1 cellular context compared by ENCODE assay signal in the genomic region with DNA sequence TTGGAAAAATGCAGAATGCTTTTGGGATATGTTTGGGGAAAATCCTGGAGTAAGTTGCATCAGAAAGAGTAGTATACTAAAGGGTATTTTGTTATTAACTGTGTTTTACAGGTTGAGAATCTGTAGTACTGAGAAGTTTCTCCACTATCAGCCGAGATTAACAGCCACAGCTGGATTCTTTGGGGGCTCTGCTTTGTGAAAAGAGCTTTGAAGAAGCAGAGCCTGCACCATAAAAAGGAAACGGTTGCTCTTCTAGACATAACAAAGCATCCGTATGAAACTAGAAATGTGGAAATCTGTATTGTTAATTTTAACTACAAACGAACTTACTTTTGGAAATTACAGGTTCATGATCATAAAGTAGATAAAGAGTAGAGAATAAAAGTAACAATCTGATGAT.
TF ChIP-seq lines count a peak whose summit lies in the region.

No MANE protein-coding gene starts in this region.

TF ChIP-seq in GM12878, 131 proteins besides CTCF, POLR2A, EP300 and RAD21:
- TF ChIP-seq TCF7 (IDR thresholded peaks at IDR 0.05; ENCODE audit: borderline replicate concordance) = no peak
- TF ChIP-seq JUNB (IDR thresholded peaks at IDR 0.05) = no peak
- no peak for TF ChIP-seq NFIC (IDR thresholded peaks at IDR 0.05; ENCODE audit: low read depth, low read length)
- no peak for TF ChIP-seq RAD51 (IDR thresholded peaks at IDR 0.05)
- TF ChIP-seq POLR2AphosphoS2 (IDR thresholded peaks at IDR 0.05; ENCODE audit: low read depth, low read length) = no peak
- TF ChIP-seq NFXL1 (IDR thresholded peaks at IDR 0.05; ENCODE audit: borderline replicate concordance) = no peak
- TF ChIP-seq, protein P1, sequence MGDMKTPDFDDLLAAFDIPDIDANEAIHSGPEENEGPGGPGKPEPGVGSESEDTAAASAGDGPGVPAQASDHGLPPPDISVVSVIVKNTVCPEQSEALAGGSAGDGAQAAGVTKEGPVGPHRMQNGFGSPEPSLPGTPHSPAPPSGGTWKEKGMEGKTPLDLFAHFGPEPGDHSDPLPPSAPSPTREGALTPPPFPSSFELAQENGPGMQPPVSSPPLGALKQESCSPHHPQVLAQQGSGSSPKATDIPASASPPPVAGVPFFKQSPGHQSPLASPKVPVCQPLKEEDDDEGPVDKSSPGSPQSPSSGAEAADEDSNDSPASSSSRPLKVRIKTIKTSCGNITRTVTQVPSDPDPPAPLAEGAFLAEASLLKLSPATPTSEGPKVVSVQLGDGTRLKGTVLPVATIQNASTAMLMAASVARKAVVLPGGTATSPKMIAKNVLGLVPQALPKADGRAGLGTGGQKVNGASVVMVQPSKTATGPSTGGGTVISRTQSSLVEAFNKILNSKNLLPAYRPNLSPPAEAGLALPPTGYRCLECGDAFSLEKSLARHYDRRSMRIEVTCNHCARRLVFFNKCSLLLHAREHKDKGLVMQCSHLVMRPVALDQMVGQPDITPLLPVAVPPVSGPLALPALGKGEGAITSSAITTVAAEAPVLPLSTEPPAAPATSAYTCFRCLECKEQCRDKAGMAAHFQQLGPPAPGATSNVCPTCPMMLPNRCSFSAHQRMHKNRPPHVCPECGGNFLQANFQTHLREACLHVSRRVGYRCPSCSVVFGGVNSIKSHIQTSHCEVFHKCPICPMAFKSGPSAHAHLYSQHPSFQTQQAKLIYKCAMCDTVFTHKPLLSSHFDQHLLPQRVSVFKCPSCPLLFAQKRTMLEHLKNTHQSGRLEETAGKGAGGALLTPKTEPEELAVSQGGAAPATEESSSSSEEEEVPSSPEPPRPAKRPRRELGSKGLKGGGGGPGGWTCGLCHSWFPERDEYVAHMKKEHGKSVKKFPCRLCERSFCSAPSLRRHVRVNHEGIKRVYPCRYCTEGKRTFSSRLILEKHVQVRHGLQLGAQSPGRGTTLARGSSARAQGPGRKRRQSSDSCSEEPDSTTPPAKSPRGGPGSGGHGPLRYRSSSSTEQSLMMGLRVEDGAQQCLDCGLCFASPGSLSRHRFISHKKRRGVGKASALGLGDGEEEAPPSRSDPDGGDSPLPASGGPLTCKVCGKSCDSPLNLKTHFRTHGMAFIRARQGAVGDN (IDR thresholded peaks at IDR 0.05) = no peak
- no peak for TF ChIP-seq SMAD1 (IDR thresholded peaks at IDR 0.05; ENCODE audit: low read depth, partially characterized antibody)
- no peak for TF ChIP-seq ZNF24 (IDR thresholded peaks at IDR 0.05)
- TF ChIP-seq, protein P2, sequence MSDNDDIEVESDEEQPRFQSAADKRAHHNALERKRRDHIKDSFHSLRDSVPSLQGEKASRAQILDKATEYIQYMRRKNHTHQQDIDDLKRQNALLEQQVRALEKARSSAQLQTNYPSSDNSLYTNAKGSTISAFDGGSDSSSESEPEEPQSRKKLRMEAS (IDR thresholded peaks at IDR 0.05; ENCODE audit: low read depth, low read length) = no peak
- TF ChIP-seq TAF1 (IDR thresholded peaks at IDR 0.05; ENCODE audit: borderline replicate concordance, low read depth, low read length) = no peak
- no peak for TF ChIP-seq ZZZ3 (IDR thresholded peaks at IDR 0.05; ENCODE audit: control insufficient read depth, insufficient read length, low read depth)
- TF ChIP-seq MEF2B (IDR thresholded peaks at IDR 0.05; ENCODE audit: partially characterized antibody, poor library complexity, severe bottlenecking) = no peak
- TF ChIP-seq SUPT20H (IDR thresholded peaks at IDR 0.05; ENCODE audit: borderline replicate concordance, control insufficient read depth, low read depth, low read length) = no peak
- TF ChIP-seq SP1 (IDR thresholded peaks at IDR 0.05; ENCODE audit: low read depth, low read length) = no peak
TF ChIP-seq in GM12878: peak in this region for 0.
